30 cellular contexts compared by ENCODE assay signal in the genomic region with DNA sequence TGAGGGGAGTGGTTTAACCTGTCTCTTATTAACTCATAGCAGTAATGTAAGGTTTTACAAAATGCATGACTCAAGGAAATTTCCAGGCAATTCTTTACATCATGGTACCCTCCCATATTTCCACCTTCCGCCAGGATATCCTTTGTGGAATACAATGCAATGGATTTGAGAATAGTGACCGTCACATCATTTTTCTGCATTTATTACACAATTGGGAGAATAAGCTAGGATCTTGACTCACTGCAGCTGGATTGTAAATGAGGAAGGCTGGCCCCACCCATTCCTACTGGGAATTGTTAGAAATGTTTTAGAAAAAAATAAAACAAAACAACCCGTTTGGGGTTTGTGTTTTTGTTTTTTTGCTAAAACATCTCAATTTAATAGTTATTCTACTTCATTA.
"Had no signal": no experiment of that assay in that cellular context is flagged by ENCODE, and none has a peak within 500 bp of the region (broad histone marks: within the 10 kb centered on the region; RNA-seq: fewer than 3 reads in every experiment).

No MANE protein-coding gene starts in this region.

- H3K4me1 ChIP-seq: SJSA1 had no signal

- H3K27me3 ChIP-seq: cardiac muscle cell, MG63, SJSA1 had no signal

- ATAC-seq: activated CD8-positive, alpha-beta memory T cell treated with anti-CD3 and anti-CD28 coated beads, Interleukin-2, amount 10 ng/mL, durations not matched to agents 7 days and 5 days; activated naive CD4-positive, alpha-beta T cell treated with anti-CD3 and anti-CD28 coated beads, Interleukin-2, amount 50 U/mL, for 72 hours; activated naive CD8-positive, alpha-beta T cell treated with anti-CD3 and anti-CD28 coated beads, Interleukin-2, amount 50 U/mL, for 24 hours; Panc1; T-helper 17 cell had no signal

- H3K27ac ChIP-seq: cardiac muscle cell, SJSA1 had no signal

- H3K9me3 ChIP-seq: SJSA1 had no signal

- FAIRE-seq: astrocyte, TTC549 had no signal

- DNase-seq: activated B cell treated with CpG ODN at 0.5 μM for 24 hours; activated CD4-positive, alpha-beta T cell treated with anti-CD3 and anti-CD28 coated beads for 1 hour; activated CD4-positive, alpha-beta T cell treated with anti-CD3 and anti-CD28 coated beads, Interleukin-2, amount 10 ng/mL, durations not matched to agents 24 days and 14 days; activated CD4-positive, alpha-beta T cell treated with anti-CD3 and anti-CD28 coated beads, Interleukin-2, amount 50 U/mL, for 48 hours; activated CD8-positive, alpha-beta memory T cell treated with anti-CD3 and anti-CD28 coated beads, Interleukin-2, amount 10 ng/mL, durations not matched to agents 7 days and 5 days; activated effector memory CD4-positive, alpha-beta T cell treated with Interleukin-2 at 50 U/mL for 16 hours; activated naive CD4-positive, alpha-beta T cell; activated naive CD8-positive, alpha-beta T cell treated with anti-CD3 and anti-CD28 coated beads, Interleukin-2, amount 50 U/mL, for 24 hours; activated T-cell treated with anti-CD3 and anti-CD28 coated beads, Interleukin-2, amount 50 U/mL, for 24 hours; amygdala; MG63; MV-4-11; NCI-H1092 treated with DMSO at 0.1 percent for 48 hours; NCI-H1417 treated with DMSO at 0.1 percent for 48 hours; NCI-H1694 treated with DMSO at 0.1 percent for 48 hours; NCI-H2081; NCI-H510A treated with DMSO at 0.1 percent for 48 hours; NCI-H69; NK-92 treated with Interleukin-12 subunit alpha and Interleukin-12 subunit beta, amount 100 ng/mL, for 24 hours; OCI-M1; RPMI8226; SHP77; T-helper 17 cell; T-helper 9 cell had no signal

- H3K4me3 ChIP-seq: cardiac muscle cell, MG63, SJSA1 had no signal

- H3K36me3 ChIP-seq: cardiac muscle cell, MG63, SJSA1 had no signal
